22 cellular contexts compared by ENCODE assay signal in genomic region chr6:130421567-130421966, GRCh38. TPM values are rescaled to one million over a fixed set of nuclear protein-coding genes. Genes with fewer than 3 reads are reported as not detected.
DNase-seq lines count a peak whose midpoint lies in the region; FAIRE-seq and TF ChIP-seq lines count a peak whose summit lies in the region.
"Had no signal": no experiment of that assay in that cellular context is flagged by ENCODE, and none has a peak within 500 bp of the region (broad histone marks: within the 10 kb centered on the region; RNA-seq: fewer than 3 reads in every experiment).

No MANE protein-coding gene starts in this region.

- no peaks in the 10 kb centered on the region for H3K9me3 ChIP-seq in small intestine (ENCODE audit: control insufficient read depth, low read depth)
- no peaks in the 10 kb centered on the region for H3K9me3 ChIP-seq in left ventricle myocardium inferior (replicated peaks)
- H3K9me3 ChIP-seq: BLaER1 treated with 17β-estradiol and CSF1 and Interleukin-3, amounts not matched to agents 10 nM and 100 nM; colonic mucosa; heart left ventricle; pancreas; sigmoid colon; thoracic aorta had no signal

- intact Hi-C loops in left ventricle myocardium inferior (cut with micrococcal nuclease) = no loop called here

- no peaks in the 10 kb centered on the region for H3K27me3 ChIP-seq in small intestine (ENCODE audit: control insufficient read depth in 2 of 2, insufficient read depth in 2 of 2, low read length in 2 of 2)
- H3K27me3 ChIP-seq in left ventricle myocardium inferior (ENCODE audit: low read depth) = no peaks in the 10 kb centered on the region
- H3K27me3 ChIP-seq: BLaER1 treated with 17β-estradiol and CSF1 and Interleukin-3, amounts not matched to agents 10 nM and 100 nM; colonic mucosa; heart left ventricle; pancreas; sigmoid colon had no signal

- no peak for FAIRE-seq in small intestine (lab: Jason Lieb, UNC)
- FAIRE-seq: H1, pancreas had no signal

- no peaks in the 10 kb centered on the region for H3K4me1 ChIP-seq in small intestine (ENCODE audit: control insufficient read depth in 2 of 2, insufficient read depth in 1 of 2, low read depth in 1 of 2, low read length in 1 of 2)
- H3K4me1 ChIP-seq in left ventricle myocardium inferior = no peaks in the 10 kb centered on the region
- H3K4me1 ChIP-seq: BLaER1 treated with 17β-estradiol and CSF1 and Interleukin-3, amounts not matched to agents 10 nM and 100 nM; colonic mucosa; heart left ventricle; pancreas; sigmoid colon had no signal

- H3K36me3 ChIP-seq in small intestine (ENCODE audit: control insufficient read depth in 2 of 2, insufficient read depth in 2 of 2, low read length in 2 of 2) (no peaks in the 10 kb centered on the region), left ventricle myocardium inferior (no peaks in the 10 kb centered on the region)
- H3K36me3 ChIP-seq: BLaER1 treated with 17β-estradiol and CSF1 and Interleukin-3, amounts not matched to agents 10 nM and 100 nM; colonic mucosa; heart left ventricle; pancreas; sigmoid colon; thoracic aorta had no signal

- in situ Hi-C loops in astrocyte of the cerebellum (cut with HindIII; ENCODE audit: low sequenced_read_pairs) = no loop called here

- no peak overlapping the region for H3K4me3 ChIP-seq in HFF-Myc (replicated peaks; ENCODE audit: low read depth, low read length)
- no peak overlapping the region for H3K4me3 ChIP-seq in astrocyte of the cerebellum (ENCODE audit: low read depth, low read length)
- H3K4me3 ChIP-seq in foreskin fibroblast (ENCODE audit: low read depth in 1 of 2, low read length in 2 of 2) = no peak overlapping the region
- H3K4me3 ChIP-seq in small intestine (ENCODE audit: low read depth in 1 of 2, low read length in 2 of 2) = no peak overlapping the region
- no peak overlapping the region for H3K4me3 ChIP-seq in left ventricle myocardium inferior
- H3K4me3 ChIP-seq: BLaER1 treated with 17β-estradiol and CSF1 and Interleukin-3, amounts not matched to agents 10 nM and 100 nM; colonic mucosa; heart left ventricle; pancreas; PC-9; sigmoid colon; thoracic aorta had no signal

- WGBS in small intestine, 3 donors = 83 to 92% (median 89%) methylated on average over 1 of the region's 1 CpG

- DNase-seq in HFF-Myc (ENCODE audit: extremely low read depth, low read depth) = peak; percentile 72
- DNase-seq in astrocyte of the cerebellum (ENCODE audit: low read depth) = peak; percentile 51
- peak; percentile 85 to 86 for DNase-seq in foreskin fibroblast
- peak; percentile 35 for DNase-seq in smooth muscle cell of the brain vasculature (ENCODE audit: low read depth, low spot score)
- no peak for DNase-seq in NCI-H187 treated with DMSO at 0.1 percent for 48 hours (lab: John Stamatoyannopoulos, UW)
- DNase-seq in small intestine = no peak
- DNase-seq in left ventricle myocardium inferior = no peak
- DNase-seq: activated effector memory CD4-positive, alpha-beta T cell treated with Interleukin-2 at 50 U/mL for 16 hours; colonic mucosa; heart left ventricle; KG1; NCI-H1105; NCI-H774; pancreas; PC-9; sigmoid colon; stimulated activated CD4-positive, alpha-beta T cell treated with anti-CD3 and anti-CD28 coated beads, Interleukin-4, amount 100 ng/mL, for 4 hours; stimulated activated CD8-positive, alpha-beta memory T cell treated with anti-CD3 and anti-CD28 coated beads, Interleukin-4, amount 100 ng/mL, for 48 hours; T1000 had no signal

- H3K27ac ChIP-seq in small intestine (ENCODE audit: low read depth in 1 of 2, low read length in 1 of 2) (no peak overlapping the region), left ventricle myocardium inferior (replicated peaks) (no peak overlapping the region)
- H3K27ac ChIP-seq: BLaER1 treated with 17β-estradiol and CSF1 and Interleukin-3, amounts not matched to agents 10 nM and 100 nM; colonic mucosa; heart left ventricle; pancreas; PC-9; sigmoid colon; thoracic aorta had no signal

- no peak for TF ChIP-seq CTCF in HFF-Myc (IDR thresholded peaks at IDR 0.05; ENCODE audit: low read depth, low read length, missing control alignments)
- no peak for TF ChIP-seq CTCF in astrocyte of the cerebellum (IDR thresholded peaks at IDR 0.05; ENCODE audit: low read depth, low read length, missing control alignments)
- no peak for TF ChIP-seq CTCF in foreskin fibroblast (IDR thresholded peaks at IDR 0.05; ENCODE audit: low read depth, low read length)
- TF ChIP-seq CTCF in left ventricle myocardium inferior (IDR thresholded peaks at IDR 0.05; ENCODE audit: borderline replicate concordance) = no peak

RNA-seq across cellular contexts. Expression of gene TMEM200A, which starts 55.8 kb away (rescaled TPM):
- 1 to 10 TPM in 2 of 3 donors, under 1 TPM in 1; 0.45 to 6.5 (median 3.6) TPM for polyA plus RNA-seq in small intestine
- not detected for total RNA-seq in left ventricle myocardium inferior
- total RNA-seq: PC-9 had no signal

Comparison
In these comparisons a context has a peak if more than half of its experiments do, and no peak if none do; other contexts are left out.
1. DNase-seq: peak in HFF-Myc (single experiment), astrocyte of the cerebellum (single experiment), foreskin fibroblast (2 of 2) and smooth muscle cell of the brain vasculature (single experiment); none in NCI-H187 treated with DMSO at 0.1 percent for 48 hours (single experiment), small intestine (single experiment) and left ventricle myocardium inferior (single experiment).